Comparison of ENCODE assay signal across 28 cellular contexts in genomic region chr18:44195394-44196140, GRCh38.
"Had no signal": no experiment of that assay in that cellular context is flagged by ENCODE, and none has a peak within 500 bp of the region (broad histone marks: within the 10 kb centered on the region; RNA-seq: fewer than 3 reads in every experiment).

No MANE protein-coding gene starts in this region.

- H3K27me3 ChIP-seq: brain microvascular endothelial cell, cardiac muscle cell had no signal

- H3K4me3 ChIP-seq: cardiac muscle cell had no signal

- H3K27ac ChIP-seq: brain microvascular endothelial cell, cardiac muscle cell, RWPE1, VCaP had no signal

- H3K36me3 ChIP-seq: brain microvascular endothelial cell, cardiac muscle cell had no signal

- ATAC-seq: activated CD8-positive, alpha-beta memory T cell treated with anti-CD3 and anti-CD28 coated beads, Interleukin-2, amount 10 ng/mL, durations not matched to agents 7 days and 5 days; Right ventricle myocardium inferior; SK-N-SH treated with all-trans-retinoic acid at 6 μM for 48 hours; T-cell; T-helper 17 cell had no signal

- DNase-seq: activated CD4-positive, alpha-beta memory T cell treated with anti-CD3 and anti-CD28 coated beads, Interleukin-2, amount 10 ng/mL, durations not matched to agents 7 days and 5 days; activated CD4-positive, alpha-beta T cell treated with anti-CD3 and anti-CD28 coated beads for 1 hour; activated CD4-positive, alpha-beta T cell treated with anti-CD3 and anti-CD28 coated beads for 48 hours; activated CD4-positive, CD25-positive, alpha-beta regulatory T cell; activated CD8-positive, alpha-beta memory T cell treated with anti-CD3 and anti-CD28 coated beads for 24 hours; activated CD8-positive, alpha-beta memory T cell treated with anti-CD3 and anti-CD28 coated beads, Interleukin-2, amount 10 ng/mL, durations not matched to agents 7 days and 5 days; activated CD8-positive, alpha-beta memory T cell treated with anti-CD3 and anti-CD28 coated beads, Interleukin-2, amount 50 U/mL, for 48 hours; activated effector memory CD4-positive, alpha-beta T cell treated with Interleukin-2 at 50 U/mL for 16 hours; activated naive CD4-positive, alpha-beta T cell treated with anti-CD3 and anti-CD28 coated beads, Interleukin-2, amount 50 U/mL, for 16 hours; activated naive CD8-positive, alpha-beta T cell treated with anti-CD3 and anti-CD28 coated beads for 36 hours; activated T-cell treated with anti-CD3 and anti-CD28 coated beads, Interleukin-2, amount 50 U/mL, for 48 hours; amniotic stem cell; aorta; brain microvascular endothelial cell; NCI-H1105; NCI-H1417 treated with DMSO at 0.1 percent for 48 hours; NCI-H187 treated with DMSO at 0.1 percent for 48 hours; NCI-H2081; NCI-H345; NCI-H524 treated with DMSO at 0.1 percent for 48 hours; SIG-M5; T-cell; T-helper 17 cell had no signal
